Comparison of ENCODE assay signal across 16 cellular contexts in the genomic region with DNA sequence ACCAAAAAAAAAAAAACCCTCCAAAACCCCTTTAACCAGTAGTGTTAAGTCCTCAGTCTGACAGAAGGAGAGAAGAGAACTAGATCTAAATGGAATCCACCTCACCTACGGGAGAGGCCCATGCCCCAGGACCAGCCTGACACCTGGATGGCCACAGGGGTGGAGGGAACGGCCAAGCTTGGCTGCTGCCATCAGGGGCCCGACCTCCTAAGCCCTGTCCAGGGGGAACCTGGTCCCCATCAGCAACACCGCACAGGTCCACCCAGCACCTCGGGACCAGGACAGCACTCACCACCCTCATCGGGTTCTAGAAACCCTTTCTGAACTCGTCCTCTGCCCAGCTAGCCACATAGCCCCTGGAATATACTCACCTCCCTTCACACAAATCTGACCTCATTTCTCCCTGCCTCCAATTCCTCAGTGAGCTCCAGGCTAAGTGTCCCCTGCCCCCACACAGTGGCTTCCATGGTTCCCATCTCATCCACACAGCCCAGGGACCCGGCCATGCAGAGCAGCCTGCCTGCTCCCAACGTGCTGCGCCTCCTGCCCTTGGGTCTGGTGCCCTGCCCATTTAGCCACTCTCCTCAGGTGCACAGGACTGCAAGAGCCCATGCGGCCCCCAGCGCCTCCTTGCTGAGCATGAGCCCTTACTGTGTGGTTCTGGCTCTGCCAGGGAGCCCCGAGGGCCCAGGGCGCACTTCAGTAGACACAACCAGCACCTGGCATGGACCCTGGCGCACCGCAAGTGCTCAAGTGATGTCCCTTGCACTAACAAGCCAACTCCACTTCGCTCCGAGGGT. TPM values are rescaled to one million over a fixed set of nuclear protein-coding genes. Genes with fewer than 3 reads are reported as not detected.
A peak's percentile ranks its signal among the peaks of the same experiment; 100 is the strongest.
DNase-seq lines count a peak whose midpoint lies in the region; ATAC-seq and TF ChIP-seq lines count a peak whose summit lies in the region.
"Had no signal": no experiment of that assay in that cellular context is flagged by ENCODE, and none has a peak within 500 bp of the region (broad histone marks: within the 10 kb centered on the region; RNA-seq: fewer than 3 reads in every experiment).

No MANE protein-coding gene starts in this region.

- peak overlapping the region; percentile 27 for H3K27ac Mint-ChIP-seq in activated naive CD8-positive, alpha-beta T cell treated with anti-CD3 and anti-CD28 coated beads, Interleukin-2, amount 10 ng/mL, durations not matched to agents 7 days and 5 days
- no peak overlapping the region for H3K27ac Mint-ChIP-seq in activated naive CD8-positive, alpha-beta T cell treated with anti-CD3 and anti-CD28 coated beads for 36 hours
- peak overlapping the region; percentile 69 to 83 for H3K27ac Mint-ChIP-seq in T-cell
- H3K27ac Mint-ChIP-seq in endothelial cell (ENCODE audit: unreplicated experiment): no peak overlapping the region
- peak overlapping the region; percentile 20 for H3K27ac Mint-ChIP-seq in stimulated activated naive B cell treated with anti-CD40 and anti-IgM and Interleukin-4, amounts not matched to agents 10 μg/mL and 1 μg/mL and 100 μg/mL, for 72 hours

- no peak overlapping the region for H3K4me3 Mint-ChIP-seq in activated naive CD8-positive, alpha-beta T cell treated with anti-CD3 and anti-CD28 coated beads, Interleukin-2, amount 10 ng/mL, durations not matched to agents 7 days and 5 days
- no peak overlapping the region for H3K4me3 Mint-ChIP-seq in activated naive CD8-positive, alpha-beta T cell treated with anti-CD3 and anti-CD28 coated beads for 36 hours
- no peak overlapping the region for H3K4me3 Mint-ChIP-seq in T-cell
- peak overlapping the region; percentile 23 for H3K4me3 Mint-ChIP-seq in endothelial cell (ENCODE audit: unreplicated experiment)
- H3K4me3 Mint-ChIP-seq in stimulated activated naive B cell treated with anti-CD40 and anti-IgM and Interleukin-4, amounts not matched to agents 10 μg/mL and 1 μg/mL and 100 μg/mL, for 72 hours: no peak overlapping the region

- H3K9me3 Mint-ChIP-seq in activated naive CD8-positive, alpha-beta T cell treated with anti-CD3 and anti-CD28 coated beads, Interleukin-2, amount 10 ng/mL, durations not matched to agents 7 days and 5 days: no peaks in the 10 kb centered on the region
- H3K9me3 Mint-ChIP-seq in activated naive CD8-positive, alpha-beta T cell treated with anti-CD3 and anti-CD28 coated beads for 36 hours: no peaks in the 10 kb centered on the region
- no peaks in the 10 kb centered on the region for H3K9me3 Mint-ChIP-seq in T-cell
- H3K9me3 Mint-ChIP-seq in endothelial cell (ENCODE audit: unreplicated experiment): no peaks in the 10 kb centered on the region
- no peaks in the 10 kb centered on the region for H3K9me3 Mint-ChIP-seq in stimulated activated naive B cell treated with anti-CD40 and anti-IgM and Interleukin-4, amounts not matched to agents 10 μg/mL and 1 μg/mL and 100 μg/mL, for 72 hours

- no peaks in the 10 kb centered on the region for H3K27me3 Mint-ChIP-seq in activated naive CD8-positive, alpha-beta T cell treated with anti-CD3 and anti-CD28 coated beads, Interleukin-2, amount 10 ng/mL, durations not matched to agents 7 days and 5 days
- H3K27me3 Mint-ChIP-seq in activated naive CD8-positive, alpha-beta T cell treated with anti-CD3 and anti-CD28 coated beads for 36 hours: no peaks in the 10 kb centered on the region
- no peaks in the 10 kb centered on the region for H3K27me3 Mint-ChIP-seq in T-cell
- H3K27me3 Mint-ChIP-seq in endothelial cell (ENCODE audit: unreplicated experiment): peaks cover 9% of the 10 kb centered on the region
- no peaks in the 10 kb centered on the region for H3K27me3 Mint-ChIP-seq in stimulated activated naive B cell treated with anti-CD40 and anti-IgM and Interleukin-4, amounts not matched to agents 10 μg/mL and 1 μg/mL and 100 μg/mL, for 72 hours

- no peak for TF ChIP-seq CTCF in endothelial cell (IDR thresholded peaks at IDR 0.05; ENCODE audit: unreplicated experiment)

- no peak for ATAC-seq in activated naive CD8-positive, alpha-beta T cell treated with anti-CD3 and anti-CD28 coated beads, Interleukin-2, amount 10 ng/mL, durations not matched to agents 7 days and 5 days (ENCODE audit: low read depth)
- peak in 1 of 4 experiments; percentile 12 for ATAC-seq in T-cell (replicated peaks in 1 of 4)
- no peak for ATAC-seq in stimulated activated naive B cell treated with anti-CD40 and anti-IgM and Interleukin-4, amounts not matched to agents 10 μg/mL and 1 μg/mL and 100 μg/mL, for 72 hours (replicated peaks)
- ATAC-seq in HG03039 (IDR thresholded peaks at IDR 0.05; ENCODE audit: unreplicated experiment): no peak
- ATAC-seq: left lung had no signal

- CTCF ChIA-PET in T-cell (lab: Charles Lee): interaction anchor here (0.6 to 1.8 kb wide), 5 partner anchors 15 to 91 kb away, joined by 3 to 9 read pairs (median 4); no protein-coding TSS in a partner anchor

- DNase-seq in activated naive CD8-positive, alpha-beta T cell treated with anti-CD3 and anti-CD28 coated beads, Interleukin-2, amount 10 ng/mL, durations not matched to agents 7 days and 5 days: no peak
- DNase-seq in activated naive CD8-positive, alpha-beta T cell treated with anti-CD3 and anti-CD28 coated beads for 36 hours: no peak
- DNase-seq in T-cell: no peak
- DNase-seq in endothelial cell (ENCODE audit: low spot score): no peak
- no peak for DNase-seq in stimulated activated naive B cell treated with anti-CD40 and anti-IgM and Interleukin-4, amounts not matched to agents 10 μg/mL and 1 μg/mL and 100 μg/mL, for 72 hours
- no peak for DNase-seq in iPS-NIHi7 (ENCODE audit: extremely low spot score)
- DNase-seq in NCI-H748 treated with DMSO at 0.1 percent for 48 hours (lab: John Stamatoyannopoulos, UW): no peak
- DNase-seq: activated CD4-positive, alpha-beta T cell treated with anti-CD3 and anti-CD28 coated beads for 48 hours; dermis blood vessel endothelial cell; HCEC 1CT; left lung; NCI-H146; NCI-H226; NK-92 treated with Interleukin-12 subunit alpha and Interleukin-12 subunit beta, amount 100 ng/mL, for 24 hours; T-helper 9 cell had no signal

- peaks cover 29% of the 10 kb centered on the region for H3K36me3 Mint-ChIP-seq in activated naive CD8-positive, alpha-beta T cell treated with anti-CD3 and anti-CD28 coated beads, Interleukin-2, amount 10 ng/mL, durations not matched to agents 7 days and 5 days
- peaks cover 62% of the 10 kb centered on the region for H3K36me3 Mint-ChIP-seq in activated naive CD8-positive, alpha-beta T cell treated with anti-CD3 and anti-CD28 coated beads for 36 hours
- H3K36me3 Mint-ChIP-seq in T-cell (peaks cover 67% of the 10 kb centered on the region), endothelial cell (ENCODE audit: low read depth, unreplicated experiment) (peaks cover 51% of the 10 kb centered on the region)
- peaks cover 72 to 82% of the 10 kb centered on the region in 2 donors for H3K36me3 Mint-ChIP-seq in stimulated activated naive B cell treated with anti-CD40 and anti-IgM and Interleukin-4, amounts not matched to agents 10 μg/mL and 1 μg/mL and 100 μg/mL, for 72 hours

- peaks cover 21% of the 10 kb centered on the region for H3K4me1 Mint-ChIP-seq in activated naive CD8-positive, alpha-beta T cell treated with anti-CD3 and anti-CD28 coated beads, Interleukin-2, amount 10 ng/mL, durations not matched to agents 7 days and 5 days
- peaks cover 34% of the 10 kb centered on the region for H3K4me1 Mint-ChIP-seq in activated naive CD8-positive, alpha-beta T cell treated with anti-CD3 and anti-CD28 coated beads for 36 hours
- H3K4me1 Mint-ChIP-seq in T-cell (peaks cover 58 to 70% (median 60%) of the 10 kb centered on the region in 3 donors), endothelial cell (ENCODE audit: unreplicated experiment) (peaks cover 36% of the 10 kb centered on the region)
- H3K4me1 Mint-ChIP-seq in stimulated activated naive B cell treated with anti-CD40 and anti-IgM and Interleukin-4, amounts not matched to agents 10 μg/mL and 1 μg/mL and 100 μg/mL, for 72 hours: peaks cover 18 to 19% of the 10 kb centered on the region in 2 donors

- POLR2A ChIA-PET in activated naive CD8-positive, alpha-beta T cell treated with anti-CD3 and anti-CD28 coated beads, Interleukin-2, amount 10 ng/mL, durations not matched to agents 7 days and 5 days (lab: Charles Lee): interaction anchor here (1.1 kb wide), 2 partner anchors 29 to 36 kb away, joined by 3 to 6 read pairs; no protein-coding TSS in a partner anchor
- POLR2A ChIA-PET in T-cell (lab: Charles Lee): interaction anchor here (0.7 to 1.2 kb wide), 3 partner anchors 11 to 75 kb away, joined by 4 to 15 read pairs (median 7); no protein-coding TSS in a partner anchor

RNA-seq across cellular contexts. Expression of gene CYTH1, which starts 18.3 kb away (rescaled TPM):
- total RNA-seq in activated naive CD8-positive, alpha-beta T cell treated with anti-CD3 and anti-CD28 coated beads, Interleukin-2, amount 10 ng/mL, durations not matched to agents 7 days and 5 days: 100 to 1,000 TPM; 180 to 200 TPM
- 10 to 100 TPM; 88.9 to 89.6 TPM for total RNA-seq in activated naive CD8-positive, alpha-beta T cell treated with anti-CD3 and anti-CD28 coated beads for 36 hours
- 100 to 1,000 TPM; 357 to 509 (median 372) TPM for total RNA-seq in T-cell
- 73.3 TPM for total RNA-seq in endothelial cell (ENCODE audit: unreplicated experiment)

RNA-seq across cellular contexts. Expression of gene USP36, which starts 40.3 kb away (rescaled TPM):
- 10 to 100 TPM; 87.8 to 94.3 TPM for total RNA-seq in activated naive CD8-positive, alpha-beta T cell treated with anti-CD3 and anti-CD28 coated beads, Interleukin-2, amount 10 ng/mL, durations not matched to agents 7 days and 5 days
- total RNA-seq in activated naive CD8-positive, alpha-beta T cell treated with anti-CD3 and anti-CD28 coated beads for 36 hours: 100 to 1,000 TPM; 126 to 128 TPM
- 100 to 1,000 TPM; 132 to 487 (median 143) TPM for total RNA-seq in T-cell
- 56.7 TPM for total RNA-seq in endothelial cell (ENCODE audit: unreplicated experiment)

Comparison
In these comparisons a context has a peak if more than half of its experiments do, and no peak if none do; other contexts are left out.
1. H3K27ac Mint-ChIP-seq: peak in activated naive CD8-positive, alpha-beta T cell treated with anti-CD3 and anti-CD28 coated beads, Interleukin-2, amount 10 ng/mL, durations not matched to agents 7 days and 5 days (single experiment), T-cell (2 of 2) and stimulated activated naive B cell treated with anti-CD40 and anti-IgM and Interleukin-4, amounts not matched to agents 10 μg/mL and 1 μg/mL and 100 μg/mL, for 72 hours (single experiment); none in activated naive CD8-positive, alpha-beta T cell treated with anti-CD3 and anti-CD28 coated beads for 36 hours (single experiment) and endothelial cell (single experiment).